ENCODE assay signal across 1 cellular context in the genomic region with DNA sequence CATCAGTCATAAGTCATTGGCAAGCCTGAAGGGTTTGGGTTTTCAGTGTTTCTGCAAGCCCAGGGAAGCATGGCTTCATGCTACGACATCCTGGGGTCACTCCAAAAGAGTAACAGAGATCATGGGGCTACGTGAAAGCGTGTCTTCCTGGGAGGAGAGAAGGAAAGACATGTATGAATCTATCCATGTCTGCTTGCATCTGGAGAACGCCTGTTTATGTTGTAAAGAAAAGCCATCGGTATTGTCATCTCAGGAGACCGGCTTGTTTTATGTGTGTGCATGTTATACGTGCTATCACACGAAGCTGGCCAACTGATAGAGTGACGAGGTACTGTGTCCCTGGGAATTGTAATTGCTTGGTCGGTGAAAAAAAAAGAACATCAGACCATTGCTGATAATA.
TF ChIP-seq lines count a peak whose summit lies in the region.

No MANE protein-coding gene starts in this region.

TF ChIP-seq in GM23338, 12 proteins besides CTCF, POLR2A, EP300 and RAD21 (continued from another document):
- TF ChIP-seq, protein P1, sequence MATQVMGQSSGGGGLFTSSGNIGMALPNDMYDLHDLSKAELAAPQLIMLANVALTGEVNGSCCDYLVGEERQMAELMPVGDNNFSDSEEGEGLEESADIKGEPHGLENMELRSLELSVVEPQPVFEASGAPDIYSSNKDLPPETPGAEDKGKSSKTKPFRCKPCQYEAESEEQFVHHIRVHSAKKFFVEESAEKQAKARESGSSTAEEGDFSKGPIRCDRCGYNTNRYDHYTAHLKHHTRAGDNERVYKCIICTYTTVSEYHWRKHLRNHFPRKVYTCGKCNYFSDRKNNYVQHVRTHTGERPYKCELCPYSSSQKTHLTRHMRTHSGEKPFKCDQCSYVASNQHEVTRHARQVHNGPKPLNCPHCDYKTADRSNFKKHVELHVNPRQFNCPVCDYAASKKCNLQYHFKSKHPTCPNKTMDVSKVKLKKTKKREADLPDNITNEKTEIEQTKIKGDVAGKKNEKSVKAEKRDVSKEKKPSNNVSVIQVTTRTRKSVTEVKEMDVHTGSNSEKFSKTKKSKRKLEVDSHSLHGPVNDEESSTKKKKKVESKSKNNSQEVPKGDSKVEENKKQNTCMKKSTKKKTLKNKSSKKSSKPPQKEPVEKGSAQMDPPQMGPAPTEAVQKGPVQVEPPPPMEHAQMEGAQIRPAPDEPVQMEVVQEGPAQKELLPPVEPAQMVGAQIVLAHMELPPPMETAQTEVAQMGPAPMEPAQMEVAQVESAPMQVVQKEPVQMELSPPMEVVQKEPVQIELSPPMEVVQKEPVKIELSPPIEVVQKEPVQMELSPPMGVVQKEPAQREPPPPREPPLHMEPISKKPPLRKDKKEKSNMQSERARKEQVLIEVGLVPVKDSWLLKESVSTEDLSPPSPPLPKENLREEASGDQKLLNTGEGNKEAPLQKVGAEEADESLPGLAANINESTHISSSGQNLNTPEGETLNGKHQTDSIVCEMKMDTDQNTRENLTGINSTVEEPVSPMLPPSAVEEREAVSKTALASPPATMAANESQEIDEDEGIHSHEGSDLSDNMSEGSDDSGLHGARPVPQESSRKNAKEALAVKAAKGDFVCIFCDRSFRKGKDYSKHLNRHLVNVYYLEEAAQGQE (IDR thresholded peaks at IDR 0.05; ENCODE audit: unreplicated experiment), result no peak
- TF ChIP-seq STAT1 (IDR thresholded peaks at IDR 0.05; ENCODE audit: unreplicated experiment), result no peak
- no peak for TF ChIP-seq ZNF114 (CRISPR knock-in tag; IDR thresholded peaks at IDR 0.05)
- TF ChIP-seq POLR2AphosphoS5 (IDR thresholded peaks at IDR 0.05; ENCODE audit: low read depth), result no peak
- no peak for TF ChIP-seq CREB1 (CRISPR knock-in tag; IDR thresholded peaks at IDR 0.05; ENCODE audit: low read depth)
